Comparison of ENCODE assay signal across 18 cellular contexts in genomic region chr5:14790220-14790619, GRCh38.
DNase-seq lines count a peak whose midpoint lies in the region; ATAC-seq and TF ChIP-seq lines count a peak whose summit lies in the region.
"Had no signal": no experiment of that assay in that cellular context is flagged by ENCODE, and none has a peak within 500 bp of the region (broad histone marks: within the 10 kb centered on the region; RNA-seq: fewer than 3 reads in every experiment).

No MANE protein-coding gene starts in this region.

- no peak for DNase-seq in activated naive CD8-positive, alpha-beta T cell treated with anti-CD3 and anti-CD28 coated beads for 36 hours
- peak; percentile 6 for DNase-seq in OCI-M1 (lab: John Stamatoyannopoulos, UW)
- no peak for DNase-seq in erythroblast (lab: John Stamatoyannopoulos, UW)
- no peak for DNase-seq in NCI-H510A treated with DMSO at 0.1 percent for 48 hours (lab: John Stamatoyannopoulos, UW)
- DNase-seq: activated CD4-positive, alpha-beta T cell treated with anti-CD3 and anti-CD28 coated beads, Interleukin-2, amount 50 U/mL, for 48 hours; DMS153; H9; MM.1S; NCI-H2081 treated with DMSO at 0.1 percent for 48 hours; NCI-H526 treated with DMSO at 0.1 percent for 48 hours; PC-9; sigmoid colon; stimulated activated CD4-positive, alpha-beta T cell treated with anti-CD3 and anti-CD28 coated beads, Interleukin-2, amount 100 ng/mL, for 48 hours had no signal

- peaks cover 19% of the 10 kb centered on the region for H3K36me3 Mint-ChIP-seq in activated naive CD8-positive, alpha-beta T cell
- H3K36me3 Mint-ChIP-seq in activated naive CD8-positive, alpha-beta T cell treated with anti-CD3 and anti-CD28 coated beads for 36 hours, result peaks cover 42% of the 10 kb centered on the region
- peaks cover 15% of the 10 kb centered on the region for H3K36me3 Mint-ChIP-seq in dendritic cell treated with granulocyte-macrophage colony-stimulating factor and Interleukin-4, amounts not matched to agents 40 ng/mL and 50 ng/mL, for 4 days (ENCODE audit: low read depth)
- peaks cover 7% of the 10 kb centered on the region for H3K36me3 Mint-ChIP-seq in stimulated activated memory B cell treated with anti-CD40 and anti-IgM and Interleukin-4, amounts not matched to agents 10 μg/mL and 1 μg/mL and 100 μg/mL, for 72 hours

- no peak for TF ChIP-seq POLR2A in erythroblast (IDR thresholded peaks at IDR 0.05; ENCODE audit: low read length)

- peaks cover 51% of the 10 kb centered on the region for H3K4me1 Mint-ChIP-seq in activated naive CD8-positive, alpha-beta T cell (ENCODE audit: low read depth)
- peaks cover 32% of the 10 kb centered on the region for H3K4me1 Mint-ChIP-seq in activated naive CD8-positive, alpha-beta T cell treated with anti-CD3 and anti-CD28 coated beads for 36 hours
- H3K4me1 Mint-ChIP-seq in dendritic cell treated with granulocyte-macrophage colony-stimulating factor and Interleukin-4, amounts not matched to agents 40 ng/mL and 50 ng/mL, for 4 days (ENCODE audit: low read depth), result peaks cover 48% of the 10 kb centered on the region
- peaks cover 46% of the 10 kb centered on the region for H3K4me1 Mint-ChIP-seq in stimulated activated memory B cell treated with anti-CD40 and anti-IgM and Interleukin-4, amounts not matched to agents 10 μg/mL and 1 μg/mL and 100 μg/mL, for 72 hours

- peak overlapping the region; percentile 36 for H3K4me3 Mint-ChIP-seq in activated naive CD8-positive, alpha-beta T cell
- no peak overlapping the region for H3K4me3 Mint-ChIP-seq in activated naive CD8-positive, alpha-beta T cell treated with anti-CD3 and anti-CD28 coated beads for 36 hours
- no peak overlapping the region for H3K4me3 Mint-ChIP-seq in dendritic cell treated with granulocyte-macrophage colony-stimulating factor and Interleukin-4, amounts not matched to agents 40 ng/mL and 50 ng/mL, for 4 days
- no peak overlapping the region for H3K4me3 Mint-ChIP-seq in stimulated activated memory B cell treated with anti-CD40 and anti-IgM and Interleukin-4, amounts not matched to agents 10 μg/mL and 1 μg/mL and 100 μg/mL, for 72 hours
- H3K4me3 Mint-ChIP-seq: brain, H9 had no signal

- ATAC-seq in stimulated activated memory B cell treated with anti-CD40 and anti-IgM and Interleukin-4, amounts not matched to agents 10 μg/mL and 1 μg/mL and 100 μg/mL, for 72 hours, result no peak
- no peak for ATAC-seq in GM21447 (IDR thresholded peaks at IDR 0.05; ENCODE audit: unreplicated experiment)

- no peaks in the 10 kb centered on the region for H3K9me3 Mint-ChIP-seq in activated naive CD8-positive, alpha-beta T cell (ENCODE audit: low read depth)
- no peaks in the 10 kb centered on the region for H3K9me3 Mint-ChIP-seq in activated naive CD8-positive, alpha-beta T cell treated with anti-CD3 and anti-CD28 coated beads for 36 hours
- no peaks in the 10 kb centered on the region for H3K9me3 Mint-ChIP-seq in dendritic cell treated with granulocyte-macrophage colony-stimulating factor and Interleukin-4, amounts not matched to agents 40 ng/mL and 50 ng/mL, for 4 days
- no peaks in the 10 kb centered on the region for H3K9me3 Mint-ChIP-seq in stimulated activated memory B cell treated with anti-CD40 and anti-IgM and Interleukin-4, amounts not matched to agents 10 μg/mL and 1 μg/mL and 100 μg/mL, for 72 hours
- H3K9me3 Mint-ChIP-seq: brain had no signal

- intact Hi-C loops in dendritic cell treated with granulocyte-macrophage colony-stimulating factor and Interleukin-4, amounts not matched to agents 40 ng/mL and 50 ng/mL, for 4 days (cut with micrococcal nuclease), result no loop called here

- H3K27me3 Mint-ChIP-seq in activated naive CD8-positive, alpha-beta T cell, result no peaks in the 10 kb centered on the region
- H3K27me3 Mint-ChIP-seq in activated naive CD8-positive, alpha-beta T cell treated with anti-CD3 and anti-CD28 coated beads for 36 hours, result no peaks in the 10 kb centered on the region
- H3K27me3 Mint-ChIP-seq in dendritic cell treated with granulocyte-macrophage colony-stimulating factor and Interleukin-4, amounts not matched to agents 40 ng/mL and 50 ng/mL, for 4 days, result no peaks in the 10 kb centered on the region
- H3K27me3 Mint-ChIP-seq in stimulated activated memory B cell treated with anti-CD40 and anti-IgM and Interleukin-4, amounts not matched to agents 10 μg/mL and 1 μg/mL and 100 μg/mL, for 72 hours, result no peaks in the 10 kb centered on the region
- H3K27me3 Mint-ChIP-seq: brain had no signal

- peak overlapping the region; percentile 23 for H3K27ac Mint-ChIP-seq in activated naive CD8-positive, alpha-beta T cell
- no peak overlapping the region for H3K27ac Mint-ChIP-seq in activated naive CD8-positive, alpha-beta T cell treated with anti-CD3 and anti-CD28 coated beads for 36 hours
- peak overlapping the region; percentile 15 for H3K27ac Mint-ChIP-seq in dendritic cell treated with granulocyte-macrophage colony-stimulating factor and Interleukin-4, amounts not matched to agents 40 ng/mL and 50 ng/mL, for 4 days
- H3K27ac Mint-ChIP-seq in stimulated activated memory B cell treated with anti-CD40 and anti-IgM and Interleukin-4, amounts not matched to agents 10 μg/mL and 1 μg/mL and 100 μg/mL, for 72 hours, result peak overlapping the region; percentile 7
- H3K27ac Mint-ChIP-seq: brain, H9 had no signal
